ENCODE assay signal across 17 cellular contexts in the genomic region with DNA sequence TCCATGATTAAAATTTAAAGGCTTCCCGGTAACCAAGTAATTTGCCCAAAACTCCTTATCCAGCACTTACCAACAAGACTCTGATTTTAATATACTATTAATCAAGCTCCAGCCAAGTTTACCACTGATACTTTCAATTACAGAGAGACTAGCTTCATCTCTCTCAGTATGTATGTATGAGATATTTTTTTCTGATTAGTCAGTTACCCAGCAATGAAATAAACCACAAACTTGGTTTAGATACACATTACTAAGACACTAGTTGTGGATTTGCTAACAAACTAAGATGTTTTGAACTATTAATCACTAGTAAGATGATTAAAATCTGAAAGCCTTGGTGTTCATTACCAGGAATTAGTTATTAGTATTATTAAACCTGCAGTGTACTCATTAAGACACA.
DNase-seq lines count a peak whose midpoint lies in the region; TF ChIP-seq lines count a peak whose summit lies in the region.
"Had no signal": no experiment of that assay in that cellular context is flagged by ENCODE, and none has a peak within 500 bp of the region (broad histone marks: within the 10 kb centered on the region; RNA-seq: fewer than 3 reads in every experiment).

No MANE protein-coding gene starts in this region.

- no peak overlapping the region for H3K9ac ChIP-seq in HUES6 (ENCODE audit: low read length)

- TF ChIP-seq POLR2A in esophagus muscularis mucosa (IDR thresholded peaks at IDR 0.05; ENCODE audit: low read depth) = no peak

- H3K27ac ChIP-seq in HUES6 (ENCODE audit: low read depth, low read length) (0 out of 2 replicates have a peak overlapping the region, but pooled peaks have one; percentile 57), esophagus muscularis mucosa (replicated peaks in 1 of 4) (no peak overlapping the region), osteoblast (ENCODE audit: low read depth, low read length) (no peak overlapping the region)

- H3K4me1 ChIP-seq in HUES6 (ENCODE audit: control insufficient read depth, insufficient read depth, low read length) = peaks cover 9% of the 10 kb centered on the region; the same call in 1 of the 2 replicates
- H3K4me1 ChIP-seq in esophagus muscularis mucosa = no peaks in the 10 kb centered on the region
- H3K4me1 ChIP-seq in osteoblast (ENCODE audit: insufficient read depth, low read length) = no peaks in the 10 kb centered on the region

- H3K79me2 ChIP-seq in osteoblast (ENCODE audit: insufficient read depth, low read length) = no peaks in the 10 kb centered on the region

- DNase-seq in AG10803 (ENCODE audit: low read depth) = peak; percentile 30
- peak; percentile 38 for DNase-seq in astrocyte of the spinal cord (ENCODE audit: low read depth, low spot score)
- DNase-seq in iris pigment epithelial cell (ENCODE audit: low read depth) = peak; percentile 58
- no peak for DNase-seq in esophagus muscularis mucosa (ENCODE audit: extremely low spot score)
- DNase-seq in COLO829 (ENCODE audit: low spot score) = no peak
- DNase-seq in NCI-H345 treated with DMSO at 0.1 percent for 48 hours (lab: John Stamatoyannopoulos, UW; ENCODE audit: unreplicated experiment) = no peak
- no peak for DNase-seq in osteoblast (ENCODE audit: insufficient read length, low spot score, missing footprints)
- DNase-seq: activated CD4-positive, alpha-beta T cell treated with anti-CD3 and anti-CD28 coated beads for 1 hour; activated CD8-positive, alpha-beta memory T cell treated with anti-CD3 and anti-CD28 coated beads, Interleukin-2, amount 50 U/mL, for 48 hours; activated naive CD4-positive, alpha-beta T cell treated with anti-CD3 and anti-CD28 coated beads, Interleukin-2, amount 10 ng/mL, durations not matched to agents 7 days and 5 days; DMS153; effector memory CD8-positive, alpha-beta T cell; islet precursor cell; midbrain; NCI-H1436 treated with DMSO at 0.1 percent for 48 hours; trophoblast cell had no signal

- H3K36me3 ChIP-seq in HUES6 (ENCODE audit: control insufficient read depth, insufficient read depth, low read length) (no peaks in the 10 kb centered on the region), esophagus muscularis mucosa (no peaks in the 10 kb centered on the region), osteoblast (ENCODE audit: insufficient read depth, low read length) (no peaks in the 10 kb centered on the region)

- in situ Hi-C loops in astrocyte of the spinal cord (cut with HindIII; ENCODE audit: low sequenced_read_pairs) = no loop called here

- no peak overlapping the region for H3K4me2 ChIP-seq in osteoblast (ENCODE audit: insufficient read depth, low read length)

- 86% methylated on average over 1 of the region's 1 CpG for WGBS in esophagus muscularis mucosa

- intact Hi-C loops in esophagus muscularis mucosa (cut with DNase I) = no loop called here

- TF ChIP-seq CTCF in AG10803 (conservative IDR thresholded peaks at IDR 0.05; ENCODE audit: low read length) (no peak), astrocyte of the spinal cord (IDR thresholded peaks at IDR 0.05; ENCODE audit: low read depth, low read length) (no peak), esophagus muscularis mucosa (IDR thresholded peaks at IDR 0.05) (no peak), osteoblast (IDR thresholded peaks at IDR 0.05; ENCODE audit: extremely low read depth, low read depth, low read length) (no peak)

- H3K9me3 ChIP-seq in HUES6 (ENCODE audit: control insufficient read depth, insufficient read depth, low read depth, low read length) (no peaks in the 10 kb centered on the region), esophagus muscularis mucosa (no peaks in the 10 kb centered on the region), osteoblast (ENCODE audit: low read depth, low read length) (no peaks in the 10 kb centered on the region)

- H3K27me3 ChIP-seq in HUES6 (ENCODE audit: control insufficient read depth, insufficient read depth, low read length) (no peaks in the 10 kb centered on the region), esophagus muscularis mucosa (no peaks in the 10 kb centered on the region), osteoblast (ENCODE audit: insufficient read depth, low read length) (no peaks in the 10 kb centered on the region)

- no peak overlapping the region for H2AFZ ChIP-seq in osteoblast (ENCODE audit: low read length)

- no peak for TF ChIP-seq EP300 in esophagus muscularis mucosa (IDR thresholded peaks at IDR 0.05)

- H3K4me3 ChIP-seq in AG10803 (ENCODE audit: low read length) (no peak overlapping the region), HUES6 (ENCODE audit: low read depth, low read length) (no peak overlapping the region), astrocyte of the spinal cord (ENCODE audit: low read depth, low read length) (no peak overlapping the region), esophagus muscularis mucosa (no peak overlapping the region), osteoblast (ENCODE audit: insufficient read depth, low read length) (no peak overlapping the region)

- H4K20me1 ChIP-seq in osteoblast (ENCODE audit: insufficient read depth, low read length) = no peaks in the 10 kb centered on the region

Comparison
In these comparisons a context has a peak if more than half of its experiments do, and no peak if none do; other contexts are left out.
1. DNase-seq: peak in AG10803 (single experiment), astrocyte of the spinal cord (single experiment) and iris pigment epithelial cell (single experiment); none in esophagus muscularis mucosa (single experiment), COLO829 (single experiment), NCI-H345 treated with DMSO at 0.1 percent for 48 hours (single experiment) and osteoblast (single experiment).